ENCODE assay signal across 8 cellular contexts in genomic region chr7:51160990-51161615, GRCh38.
DNase-seq lines count a peak whose midpoint lies in the region; ATAC-seq, FAIRE-seq and TF ChIP-seq lines count a peak whose summit lies in the region.

No MANE protein-coding gene starts in this region.

- peak; percentile 57 for ATAC-seq in CD8-positive, alpha-beta T cell
- ATAC-seq in GM21367 (IDR thresholded peaks at IDR 0.05; ENCODE audit: unreplicated experiment), result peak; percentile 43

- H3K27me3 Mint-ChIP-seq in CD8-positive, alpha-beta T cell (ENCODE audit: low read depth), result peaks cover 16% of the 10 kb centered on the region

- no peaks in the 10 kb centered on the region for H3K9me3 Mint-ChIP-seq in CD8-positive, alpha-beta T cell

- no peaks in the 10 kb centered on the region for H3K79me2 ChIP-seq in mammary epithelial cell (ENCODE audit: insufficient read depth, low read length)
- no peaks in the 10 kb centered on the region for H3K79me2 ChIP-seq in keratinocyte (ENCODE audit: control insufficient read depth, insufficient read depth, low read length)

- H3K9ac ChIP-seq in mammary epithelial cell (ENCODE audit: insufficient read depth, low read length) (no peak overlapping the region), keratinocyte (ENCODE audit: control insufficient read depth, extremely low read depth, insufficient read depth, low read length) (no peak overlapping the region)

- no peaks in the 10 kb centered on the region for H3K9me1 ChIP-seq in keratinocyte (ENCODE audit: control insufficient read depth, extremely low read depth, insufficient read depth, low read length)

- in situ Hi-C loops in mammary epithelial cell (cut with MboI; ENCODE audit: low sequenced_read_pairs in 2 of 2), result loop anchor here (5.0 to 10.0 kb wide), 2 partner anchors 201 to 204 kb away; no protein-coding TSS in a partner anchor

- no TSS peak for BruUV-seq in mammary epithelial cell (replicated peaks; lab: Mats Ljungman, UMichigan)

- peak; percentile 16 to 66 (median 44) for DNase-seq in CD8-positive, alpha-beta T cell
- DNase-seq in NCI-H146 treated with DMSO at 0.1 percent for 48 hours (lab: John Stamatoyannopoulos, UW; ENCODE audit: unreplicated experiment) (peak; percentile 44), mammary epithelial cell (peak; percentile 18), keratinocyte (ENCODE audit: low read depth, low spot score) (no peak), HPDE6-E6E7 (ENCODE audit: extremely low spot score) (no peak)
- DNase-seq in stimulated activated CD4-positive, alpha-beta T cell treated with anti-CD3 and anti-CD28 coated beads, Interleukin-1b, Interleukin-23, amount 100 ng/mL, for 24 hours (ENCODE audit: low read depth in 4 of 4, low spot score in 1 of 4), result peak; percentile 12 to 31 (median 24)

- intact Hi-C loops in CD8-positive, alpha-beta T cell (cut with DNase I, micrococcal nuclease), result loop anchor here (1.0 to 5.0 kb wide), 5 partner anchors 464 to 1076 kb away; no protein-coding TSS in a partner anchor
- intact Hi-C loops in mammary epithelial cell (cut with micrococcal nuclease), result loop anchor here (1.0 to 10.0 kb wide), 6 partner anchors 82 to 1068 kb away; partner anchors contain the start of gene ZPBP

- H3K27ac ChIP-seq in CD8-positive, alpha-beta T cell (ENCODE audit: low read depth, low read length), result no peak overlapping the region
- 0 out of 2 replicates have a peak overlapping the region, but pooled peaks have one; percentile 8 for H3K27ac ChIP-seq in VCaP
- H3K27ac ChIP-seq in mammary epithelial cell (ENCODE audit: insufficient read depth, low read depth, low read length), result no peak overlapping the region
- H3K27ac ChIP-seq in keratinocyte (ENCODE audit: control insufficient read depth, insufficient read depth, low read length), result no peak overlapping the region

- H4K20me1 ChIP-seq in mammary epithelial cell (ENCODE audit: insufficient read depth, low read length), result no peaks in the 10 kb centered on the region
- H4K20me1 ChIP-seq in keratinocyte (ENCODE audit: control insufficient read depth, extremely low read depth, insufficient read depth, low read length), result no peaks in the 10 kb centered on the region

- H3K27me3 ChIP-seq in CD8-positive, alpha-beta T cell (ENCODE audit: insufficient read depth, low read length), result no peaks in the 10 kb centered on the region
- H3K27me3 ChIP-seq in mammary epithelial cell (ENCODE audit: insufficient read depth, low read length), result peaks cover 4% of the 10 kb centered on the region
- H3K27me3 ChIP-seq in keratinocyte (ENCODE audit: control insufficient read depth, extremely low read depth, insufficient read depth, low read length), result no peaks in the 10 kb centered on the region

- peaks cover 6% of the 10 kb centered on the region for H3K4me1 Mint-ChIP-seq in CD8-positive, alpha-beta T cell (ENCODE audit: low read depth)

- no peak overlapping the region for H3K4me3 ChIP-seq in CD8-positive, alpha-beta T cell (ENCODE audit: low read depth, low read length)
- no peak overlapping the region for H3K4me3 ChIP-seq in mammary epithelial cell (replicated peaks in 1 of 3; ENCODE audit: insufficient read depth in 1 of 3, low read depth in 2 of 3, low read length in 3 of 3)
- no peak overlapping the region for H3K4me3 ChIP-seq in keratinocyte (ENCODE audit: control insufficient read depth in 2 of 3, extremely low read depth in 1 of 3, insufficient read depth in 2 of 3, low read depth in 1 of 3, low read length in 3 of 3)

- H3K27ac Mint-ChIP-seq in CD8-positive, alpha-beta T cell, result no peak overlapping the region

- no peaks in the 10 kb centered on the region for H3K36me3 Mint-ChIP-seq in CD8-positive, alpha-beta T cell

- dilution Hi-C loops in mammary epithelial cell (cut with HindIII; ENCODE audit: low sequenced_read_pairs) (no loop called here), keratinocyte (cut with MboI; ENCODE audit: extremely low pct_ligation_motif_present, low sequenced_read_pairs) (no loop called here)

- POLR2A ChIA-PET in CD8-positive, alpha-beta T cell (lab: Charles Lee), result interaction anchor here (1.2 kb wide), 1 partner anchor 693 kb away, joined by 3 read pairs; no protein-coding TSS in a partner anchor

- no peaks in the 10 kb centered on the region for H3K4me1 ChIP-seq in CD8-positive, alpha-beta T cell (ENCODE audit: insufficient read depth, low read length)
- H3K4me1 ChIP-seq in mammary epithelial cell (ENCODE audit: insufficient read depth, low read length), result no peaks in the 10 kb centered on the region
- no peaks in the 10 kb centered on the region for H3K4me1 ChIP-seq in keratinocyte (ENCODE audit: control insufficient read depth, extremely low read depth, insufficient read depth, low read length)

- CTCF ChIA-PET in CD8-positive, alpha-beta T cell (lab: Charles Lee), result interaction anchor here (0.7 to 5.1 kb wide), 23 partner anchors 10 to 1068 kb away, joined by 3 to 74 read pairs (median 5); partner anchors contain the start of gene ZPBP
- CTCF ChIA-PET in mammary epithelial cell (lab: Charles Lee; ENCODE audit: low non-redundant PET), result interaction anchor here (0.6 to 1.1 kb wide), 5 partner anchors 20 to 1068 kb away, joined by 3 to 12 read pairs (median 5); partner anchors contain the start of gene ZPBP

- TF ChIP-seq CTCF in CD8-positive, alpha-beta T cell (IDR thresholded peaks at IDR 0.05), result peak; percentile 95
- TF ChIP-seq CTCF in VCaP (conservative IDR thresholded peaks at IDR 0.05) (peak; percentile 99), mammary epithelial cell (conservative IDR thresholded peaks at IDR 0.05 in 1 of 2, IDR thresholded peaks at IDR 0.05 in 1 of 2; ENCODE audit: extremely low read depth in 1 of 2, insufficient read depth in 1 of 2, low read depth in 1 of 2, low read length in 2 of 2) (peak; percentile 92 to 98), keratinocyte (optimal IDR thresholded peaks at IDR 0.05 in 1 of 3, IDR thresholded peaks at IDR 0.05 in 1 of 3, conservative IDR thresholded peaks at IDR 0.05 in 1 of 3; ENCODE audit: extremely low read depth in 1 of 3, insufficient read depth in 2 of 3, low read length in 3 of 3) (peak; percentile 90 to 94 (median 90))

- no peak overlapping the region for H3K4me2 ChIP-seq in mammary epithelial cell (ENCODE audit: insufficient read depth, low read depth, low read length)
- H3K4me2 ChIP-seq in keratinocyte (ENCODE audit: control insufficient read depth, extremely low read depth, insufficient read depth, low read depth, low read length), result no peak overlapping the region

- no peak overlapping the region for H2AFZ ChIP-seq in mammary epithelial cell (ENCODE audit: low read depth, low read length)
- H2AFZ ChIP-seq in keratinocyte (ENCODE audit: control insufficient read depth, low read length), result no peak overlapping the region

- H3K36me3 ChIP-seq in CD8-positive, alpha-beta T cell (ENCODE audit: insufficient read depth, low read length), result no peaks in the 10 kb centered on the region
- H3K36me3 ChIP-seq in mammary epithelial cell (ENCODE audit: insufficient read depth, low read length) (no peaks in the 10 kb centered on the region), keratinocyte (ENCODE audit: control insufficient read depth in 2 of 2, extremely low read depth in 1 of 2, insufficient read depth in 2 of 2, low read length in 2 of 2) (no peaks in the 10 kb centered on the region)

- 15% methylated on average over 9 of the region's 9 CpGs for WGBS in mammary epithelial cell (ENCODE audit: low coverage, missing lambda C conversion rate)

- FAIRE-seq in keratinocyte (lab: Jason Lieb, UNC), result no peak

- no peak overlapping the region for H3K4me3 Mint-ChIP-seq in CD8-positive, alpha-beta T cell

- no peaks in the 10 kb centered on the region for H3K9me3 ChIP-seq in CD8-positive, alpha-beta T cell (ENCODE audit: low read length)
- H3K9me3 ChIP-seq in mammary epithelial cell (replicated peaks; ENCODE audit: insufficient read depth, low read length) (no peaks in the 10 kb centered on the region), keratinocyte (ENCODE audit: control insufficient read depth, low read depth, low read length) (no peaks in the 10 kb centered on the region)

Comparison
In these comparisons a context has a peak if more than half of its experiments do, and no peak if none do; other contexts are left out.
1. DNase-seq: peak in CD8-positive, alpha-beta T cell (7 of 7), NCI-H146 treated with DMSO at 0.1 percent for 48 hours (single experiment), mammary epithelial cell (single experiment) and stimulated activated CD4-positive, alpha-beta T cell treated with anti-CD3 and anti-CD28 coated beads, Interleukin-1b, Interleukin-23, amount 100 ng/mL, for 24 hours (4 of 4); none in keratinocyte (single experiment) and HPDE6-E6E7 (single experiment).
2. Peak in every context shown above with its lines, with median percentiles within 50 percentile points of each other: CTCF ChIP-seq.